Comparison of ENCODE assay signal across 11 cellular contexts in the genomic region with DNA sequence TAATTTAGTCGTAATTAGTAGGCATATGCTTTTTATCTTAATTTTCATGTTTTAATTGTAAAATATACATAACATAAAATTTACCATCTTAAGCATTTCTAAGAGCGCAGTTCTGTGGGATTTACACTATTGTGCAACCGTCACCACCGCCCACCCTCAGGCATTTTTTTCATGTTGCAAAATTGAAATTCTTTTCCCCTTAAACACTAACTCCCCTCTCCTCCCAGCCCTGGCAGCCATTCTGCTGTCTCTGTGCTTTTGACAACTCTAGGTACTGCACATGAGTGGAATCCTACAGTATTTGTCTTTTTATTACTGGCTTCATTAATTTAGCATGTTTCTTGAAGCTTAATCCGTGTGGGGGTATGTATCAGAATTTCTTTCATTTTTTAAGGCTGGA. TPM values are rescaled to one million over a fixed set of nuclear protein-coding genes. Genes with fewer than 3 reads are reported as not detected.
DNase-seq lines count a peak whose midpoint lies in the region; ATAC-seq and TF ChIP-seq lines count a peak whose summit lies in the region.
"Had no signal": no experiment of that assay in that cellular context is flagged by ENCODE, and none has a peak within 500 bp of the region (broad histone marks: within the 10 kb centered on the region; RNA-seq: fewer than 3 reads in every experiment).

No MANE protein-coding gene starts in this region.

- peaks cover 57% of the 10 kb centered on the region for H3K36me3 Mint-ChIP-seq in activated naive CD8-positive, alpha-beta T cell treated with anti-CD3 and anti-CD28 coated beads for 36 hours

- CTCF ChIA-PET in AG04449 (lab: Yijun Ruan, JAX) = interaction anchor here (1.7 to 2.0 kb wide), 2 partner anchors 28 to 33 kb away, joined by 3 to 8 read pairs; no protein-coding TSS in a partner anchor

- H3K27ac Mint-ChIP-seq in activated naive CD8-positive, alpha-beta T cell treated with anti-CD3 and anti-CD28 coated beads for 36 hours = peak overlapping the region; percentile 85

- DNase-seq in AG04449 (ENCODE audit: low read depth, low spot score) = peak; percentile 63
- DNase-seq in ELR (ENCODE audit: low read depth) = peak; percentile 85
- DNase-seq in activated naive CD8-positive, alpha-beta T cell treated with anti-CD3 and anti-CD28 coated beads for 36 hours = no peak
- DNase-seq in hepatic stellate cell (ENCODE audit: low spot score) = peak; percentile 40
- no peak for DNase-seq in SHP77 treated with DMSO at 0.1 percent for 48 hours (lab: John Stamatoyannopoulos, UW)
- DNase-seq in erythroblast (lab: John Stamatoyannopoulos, UW) = no peak
- no peak for DNase-seq in SHP77 (lab: John Stamatoyannopoulos, UW)
- DNase-seq: heart right ventricle, MM.1S had no signal

- peak overlapping the region; percentile 57 for H3K4me3 Mint-ChIP-seq in activated naive CD8-positive, alpha-beta T cell treated with anti-CD3 and anti-CD28 coated beads for 36 hours

- H3K4me1 Mint-ChIP-seq in activated naive CD8-positive, alpha-beta T cell treated with anti-CD3 and anti-CD28 coated beads for 36 hours = peaks cover 69% of the 10 kb centered on the region

- H3K9me3 Mint-ChIP-seq in activated naive CD8-positive, alpha-beta T cell treated with anti-CD3 and anti-CD28 coated beads for 36 hours = no peaks in the 10 kb centered on the region

- H3K27me3 Mint-ChIP-seq in activated naive CD8-positive, alpha-beta T cell treated with anti-CD3 and anti-CD28 coated beads for 36 hours = no peaks in the 10 kb centered on the region

- TF ChIP-seq CTCF in AG04449 (IDR thresholded peaks at IDR 0.05; ENCODE audit: insufficient read depth, low read length, missing control alignments) = no peak

- H3K4me3 ChIP-seq in AG04449 (ENCODE audit: low read depth, low read length) = no peak overlapping the region
- H3K4me3 ChIP-seq: heart right ventricle, thoracic aorta had no signal

- no peak for ATAC-seq in GM21515 (IDR thresholded peaks at IDR 0.05; ENCODE audit: unreplicated experiment)
- ATAC-seq: heart right ventricle had no signal

- POLR2A ChIA-PET in AG04449 (lab: Yijun Ruan, JAX) = interaction anchor here (0.5 kb wide), 1 partner anchor 793 kb away, joined by 3 read pairs; no protein-coding TSS in a partner anchor

- TF ChIP-seq POLR2A in erythroblast (IDR thresholded peaks at IDR 0.05; ENCODE audit: low read length) = no peak

RNA-seq across cellular contexts. Expression of a gene that starts 7.8 kb away (rescaled TPM):
- total RNA-seq in activated naive CD8-positive, alpha-beta T cell treated with anti-CD3 and anti-CD28 coated beads for 36 hours = 100 to 1,000 TPM; 131 to 134 TPM

Comparison
In these comparisons a context has a peak if more than half of its experiments do, and no peak if none do; other contexts are left out.
1. DNase-seq: peak in AG04449 (single experiment), ELR (single experiment) and hepatic stellate cell (single experiment); none in activated naive CD8-positive, alpha-beta T cell treated with anti-CD3 and anti-CD28 coated beads for 36 hours (single experiment), SHP77 treated with DMSO at 0.1 percent for 48 hours (single experiment), erythroblast (0 of 2) and SHP77 (0 of 2).